9 cellular contexts compared by ENCODE assay signal in the genomic region with DNA sequence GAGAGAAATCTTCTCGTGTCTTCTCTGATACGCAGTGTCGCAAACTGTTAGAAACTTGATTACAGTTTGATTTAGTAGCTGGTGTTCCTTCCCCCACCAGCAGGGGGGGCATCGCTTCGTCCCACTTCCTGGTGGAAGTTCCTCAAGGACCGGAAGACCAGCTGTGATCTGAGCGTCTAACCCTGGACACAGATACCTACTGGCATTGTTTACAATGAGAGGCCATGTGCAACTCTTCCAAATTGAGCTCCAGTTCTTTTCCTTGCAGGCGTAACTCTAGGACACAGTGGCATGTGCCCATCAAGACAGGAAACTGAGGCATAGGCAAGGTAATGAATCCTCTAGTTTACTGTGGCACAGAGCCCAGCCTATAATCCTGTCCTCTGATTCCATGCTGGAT.
A peak's percentile ranks its signal among the peaks of the same experiment; 100 is the strongest.
DNase-seq lines count a peak whose midpoint lies in the region; ATAC-seq and TF ChIP-seq lines count a peak whose summit lies in the region.
"Had no signal": no experiment of that assay in that cellular context is flagged by ENCODE, and none has a peak within 500 bp of the region (broad histone marks: within the 10 kb centered on the region; RNA-seq: fewer than 3 reads in every experiment).

No MANE protein-coding gene starts in this region.

- WGBS in sigmoid colon, 2 donors = 61 to 63% methylated on average over 8 of the region's 8 CpGs

- no peaks in the 10 kb centered on the region for H3K36me3 ChIP-seq in sigmoid colon

- TF ChIP-seq EP300 in sigmoid colon (IDR thresholded peaks at IDR 0.05) = no peak

- DNase-seq in ELR (ENCODE audit: low read depth) (peak; percentile 34), KBM-7 (peak; percentile 37), fibroblast of the aortic adventitia (ENCODE audit: low read depth) (peak; percentile 29), sigmoid colon (peak; percentile 74), kidney glomerular epithelial cell (lab: John Stamatoyannopoulos, UW) (no peak), HPDE6-E6E7 (ENCODE audit: extremely low spot score) (no peak)
- DNase-seq in activated CD4-positive, alpha-beta T cell treated with anti-CD3 and anti-CD28 coated beads for 48 hours = peak; percentile 65

- no peak for ATAC-seq in HG03280 (IDR thresholded peaks at IDR 0.05; ENCODE audit: unreplicated experiment)
- ATAC-seq: T-cell had no signal

- H3K27ac ChIP-seq in sigmoid colon = peak overlapping the region in 2 of 4 donors; percentile 47 to 52

- H3K4me3 ChIP-seq in fibroblast of the aortic adventitia (ENCODE audit: low read depth, low read length) (no peak overlapping the region), sigmoid colon (no peak overlapping the region)

- in situ Hi-C loops in KBM-7 (cut with MboI; ENCODE audit: low pct_unique_long_range_greater_than_20kb, low sequenced_read_pairs) = no loop called here

- no peak for TF ChIP-seq POLR2A in sigmoid colon (IDR thresholded peaks at IDR 0.05)

- intact Hi-C loops in sigmoid colon (cut with DNase I) = loop anchor here (1.0 to 5.0 kb wide), 2 partner anchors 35 to 120 kb away; no protein-coding TSS in a partner anchor

- peaks cover 0 to 14% (median 0%) of the 10 kb centered on the region in 4 donors for H3K4me1 ChIP-seq in sigmoid colon

- no peaks in the 10 kb centered on the region for H3K27me3 ChIP-seq in sigmoid colon

- TF ChIP-seq CTCF in fibroblast of the aortic adventitia (IDR thresholded peaks at IDR 0.05; ENCODE audit: insufficient read depth, low read length) (peak; percentile 66), sigmoid colon (IDR thresholded peaks at IDR 0.05) (peak; percentile 16 to 62 (median 54))

- H3K9me3 ChIP-seq in sigmoid colon = no peaks in the 10 kb centered on the region

Comparison
In these comparisons a context has a peak if more than half of its experiments do, and no peak if none do; other contexts are left out.
1. DNase-seq: peak in ELR (single experiment), KBM-7 (single experiment), activated CD4-positive, alpha-beta T cell treated with anti-CD3 and anti-CD28 coated beads for 48 hours (single experiment), fibroblast of the aortic adventitia (single experiment) and sigmoid colon (single experiment); none in kidney glomerular epithelial cell (single experiment) and HPDE6-E6E7 (single experiment).